10 cellular contexts compared by ENCODE assay signal in genomic region chr3:129312671-129313414, GRCh38. TPM values are rescaled to one million over a fixed set of nuclear protein-coding genes. Genes with fewer than 3 reads are reported as not detected.
DNase-seq lines count a peak whose midpoint lies in the region; ATAC-seq and FAIRE-seq lines count a peak whose summit lies in the region.
"Had no signal": no experiment of that assay in that cellular context is flagged by ENCODE, and none has a peak within 500 bp of the region (broad histone marks: within the 10 kb centered on the region; RNA-seq: fewer than 3 reads in every experiment).

No MANE protein-coding gene starts in this region.

- H3K27me3 ChIP-seq in BLaER1 treated with 17β-estradiol and CSF1 and Interleukin-3, amounts not matched to agents 10 nM and 100 nM, result no peaks in the 10 kb centered on the region

- no peaks in the 10 kb centered on the region for H3K9me3 Mint-ChIP-seq in activated naive CD8-positive, alpha-beta T cell treated with anti-CD3 and anti-CD28 coated beads for 36 hours
- no peaks in the 10 kb centered on the region for H3K9me3 Mint-ChIP-seq in naive thymus-derived CD8-positive, alpha-beta T cell

- H3K4me1 ChIP-seq in BLaER1 treated with 17β-estradiol and CSF1 and Interleukin-3, amounts not matched to agents 10 nM and 100 nM, result peaks cover 27 to 39% (median 32%) of the 10 kb centered on the region in 10 experiments

- H3K27me3 Mint-ChIP-seq in activated naive CD8-positive, alpha-beta T cell treated with anti-CD3 and anti-CD28 coated beads for 36 hours, result no peaks in the 10 kb centered on the region
- no peaks in the 10 kb centered on the region for H3K27me3 Mint-ChIP-seq in naive thymus-derived CD8-positive, alpha-beta T cell

- peak overlapping the region in 9 of 11 experiments; percentile 88 to 96 (median 93); a peak in 15 of 22 replicates for H3K4me2 ChIP-seq in BLaER1 treated with 17β-estradiol and CSF1 and Interleukin-3, amounts not matched to agents 10 nM and 100 nM

- no peak for FAIRE-seq in GM19239 (lab: Jason Lieb, UNC)

- no peaks in the 10 kb centered on the region for H3K9me3 ChIP-seq in BLaER1 treated with 17β-estradiol and CSF1 and Interleukin-3, amounts not matched to agents 10 nM and 100 nM (replicated peaks in 1 of 11)

- peak; percentile 33 for DNase-seq in HT-29 (ENCODE audit: low spot score)
- DNase-seq in activated naive CD8-positive, alpha-beta T cell treated with anti-CD3 and anti-CD28 coated beads for 36 hours, result no peak
- DNase-seq in naive thymus-derived CD8-positive, alpha-beta T cell, result no peak
- DNase-seq in GM19239 (ENCODE audit: insufficient read length, low spot score), result no peak
- DNase-seq: NCI-H187 treated with DMSO at 0.1 percent for 48 hours; stimulated activated CD4-positive, alpha-beta T cell treated with anti-CD3 and anti-CD28 coated beads, Interleukin-2, amount 100 ng/mL, for 24 hours had no signal

- peaks cover 6% of the 10 kb centered on the region for H3K36me3 Mint-ChIP-seq in activated naive CD8-positive, alpha-beta T cell treated with anti-CD3 and anti-CD28 coated beads for 36 hours
- peaks cover 0 to 2% (median 0%) of the 10 kb centered on the region in 3 donors for H3K36me3 Mint-ChIP-seq in naive thymus-derived CD8-positive, alpha-beta T cell

- H3K27ac Mint-ChIP-seq in activated naive CD8-positive, alpha-beta T cell treated with anti-CD3 and anti-CD28 coated beads for 36 hours, result peak overlapping the region; percentile 5
- H3K27ac Mint-ChIP-seq in naive thymus-derived CD8-positive, alpha-beta T cell, result peak overlapping the region; percentile 15 to 96 (median 78)

- H3K36me3 ChIP-seq in BLaER1 treated with 17β-estradiol and CSF1 and Interleukin-3, amounts not matched to agents 10 nM and 100 nM, result peaks cover 0 to 2% (median 0%) of the 10 kb centered on the region in 11 experiments; a peak in 3 of 22 replicates

- no peak overlapping the region; a peak in 1 of 20 replicates for H3K4me3 ChIP-seq in BLaER1 treated with 17β-estradiol and CSF1 and Interleukin-3, amounts not matched to agents 10 nM and 100 nM

- H4K20me1 ChIP-seq in BLaER1 treated with 17β-estradiol and CSF1 and Interleukin-3, amounts not matched to agents 10 nM and 100 nM, result peaks cover 9 to 46% (median 26%) of the 10 kb centered on the region in 11 experiments; a peak in 16 of 22 replicates

- no peak overlapping the region for H3K4me3 Mint-ChIP-seq in activated naive CD8-positive, alpha-beta T cell treated with anti-CD3 and anti-CD28 coated beads for 36 hours
- H3K4me3 Mint-ChIP-seq in naive thymus-derived CD8-positive, alpha-beta T cell, result peak overlapping the region in 9 of 10 donors; percentile 18 to 93 (median 58)

- H3K4me1 Mint-ChIP-seq in activated naive CD8-positive, alpha-beta T cell treated with anti-CD3 and anti-CD28 coated beads for 36 hours, result peaks cover 42% of the 10 kb centered on the region
- peaks cover 20 to 36% (median 31%) of the 10 kb centered on the region in 4 donors for H3K4me1 Mint-ChIP-seq in naive thymus-derived CD8-positive, alpha-beta T cell

- POLR2A ChIA-PET in naive thymus-derived CD8-positive, alpha-beta T cell (lab: Charles Lee), result interaction anchor here (0.7 to 7.5 kb wide), 4 partner anchors 10 to 34 kb away, joined by 3 to 151 read pairs (median 23); partner anchors contain the start of gene HMCES

- H3K27ac ChIP-seq in BLaER1 treated with 17β-estradiol and CSF1 and Interleukin-3, amounts not matched to agents 10 nM and 100 nM, result peak overlapping the region in 1 of 11 experiments; percentile 10; a peak in 1 of 22 replicates

- peak overlapping the region in 2 of 11 experiments; percentile 95 to 96; a peak in 1 of 22 replicates for H3K9ac ChIP-seq in BLaER1 treated with 17β-estradiol and CSF1 and Interleukin-3, amounts not matched to agents 10 nM and 100 nM

- no peak for ATAC-seq in naive thymus-derived CD8-positive, alpha-beta T cell
- ATAC-seq in HG03025 (IDR thresholded peaks at IDR 0.05; ENCODE audit: low FRiP score, unreplicated experiment), result no peak
- ATAC-seq in HG02798 (IDR thresholded peaks at IDR 0.05; ENCODE audit: poor library complexity, unreplicated experiment), result no peak
- no peak for ATAC-seq in HG02610 (IDR thresholded peaks at IDR 0.05; ENCODE audit: unreplicated experiment)

RNA-seq across cellular contexts. Expression of gene HMCES, which starts 34.2 kb away (rescaled TPM):
- 58.0 and 63.5 TPM in 2 replicates for total RNA-seq in HT-29 (2014; rRNA removed; shearing (Covaris generic))
- total RNA-seq in activated naive CD8-positive, alpha-beta T cell treated with anti-CD3 and anti-CD28 coated beads for 36 hours, result 10 to 100 TPM; 83.6 to 83.7 TPM
- 10 to 100 TPM; 54.5 to 62.2 TPM for total RNA-seq in naive thymus-derived CD8-positive, alpha-beta T cell
- polyA plus RNA-seq in naive thymus-derived CD8-positive, alpha-beta T cell, result 100 to 1,000 TPM in 1 of 3 donors, 10 to 100 TPM in 2; 82.2 to 112 (median 83.9) TPM
